Comparison of ENCODE assay signal across 8 cellular contexts in the genomic region with DNA sequence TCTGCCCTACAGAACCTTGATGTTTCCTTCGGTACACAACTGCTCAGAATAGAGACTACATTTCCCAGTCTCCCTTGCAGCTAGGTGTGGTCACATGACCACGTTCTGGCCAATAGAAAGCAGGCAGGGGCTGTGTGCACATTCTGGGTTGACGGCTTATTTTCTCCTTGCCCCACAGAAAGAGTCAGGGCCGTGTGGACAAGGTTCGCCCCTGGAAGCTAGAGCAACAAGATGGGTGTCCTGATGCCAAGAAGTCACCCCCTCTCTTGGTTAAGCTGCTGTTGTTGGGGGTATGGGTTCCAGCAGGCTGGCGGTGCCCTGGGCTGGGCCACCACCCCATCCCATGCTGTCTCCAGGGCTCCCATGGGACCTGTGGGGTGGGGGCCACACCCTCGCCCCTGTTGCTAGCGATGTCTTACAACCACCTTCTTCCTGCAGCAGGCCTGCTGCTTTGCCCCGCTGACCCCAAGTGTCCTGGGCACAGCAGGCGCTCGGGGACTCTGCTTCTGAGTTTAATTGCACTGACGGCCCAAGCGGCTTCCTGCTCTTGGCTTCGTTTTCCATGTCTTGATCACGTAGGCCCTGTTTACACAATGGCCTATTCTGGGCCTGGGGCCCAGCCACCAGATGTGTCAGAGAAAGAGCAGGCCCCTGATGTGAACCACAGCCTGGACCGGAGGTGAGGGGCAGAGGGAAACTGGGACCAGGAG. TPM values are rescaled to one million over a fixed set of nuclear protein-coding genes. Genes with fewer than 3 reads are reported as not detected.
DNase-seq lines count a peak whose midpoint lies in the region; ATAC-seq and TF ChIP-seq lines count a peak whose summit lies in the region.

No MANE protein-coding gene starts in this region.

- peak overlapping the region in 1 of 9 donors; percentile 77 for H3K27ac Mint-ChIP-seq in naive thymus-derived CD4-positive, alpha-beta T cell

- peak; percentile 40 for DNase-seq in activated naive CD4-positive, alpha-beta T cell treated with Interleukin-2 at 50 U/mL for 16 hours
- no peak for DNase-seq in activated naive CD4-positive, alpha-beta T cell (lab: John Stamatoyannopoulos, UW)
- DNase-seq in NCI-H69 (lab: John Stamatoyannopoulos, UW) (peak; percentile 87), activated T-cell treated with anti-CD3 and anti-CD28 coated beads for 48 hours (ENCODE audit: low read depth) (peak; percentile 42), fibroblast of lung (ENCODE audit: low read depth in 2 of 2) (peak; percentile 78 to 92), thyroid gland (peak; percentile 45 to 49)
- peak in 8 of 9 donors; percentile 27 to 59 (median 48) for DNase-seq in naive thymus-derived CD4-positive, alpha-beta T cell

- peaks cover 30% of the 10 kb centered on the region for H3K4me1 ChIP-seq in fibroblast of lung (ENCODE audit: control insufficient read depth, extremely low read depth, insufficient read depth, low read length)
- no peaks in the 10 kb centered on the region for H3K4me1 ChIP-seq in naive thymus-derived CD4-positive, alpha-beta T cell (ENCODE audit: control insufficient read depth in 2 of 2, insufficient read depth in 2 of 2, low read length in 2 of 2)
- H3K4me1 ChIP-seq in thyroid gland, result peaks cover 15 to 44% of the 10 kb centered on the region in 2 donors

- no peaks in the 10 kb centered on the region for H3K79me2 ChIP-seq in fibroblast of lung (ENCODE audit: control insufficient read depth, insufficient read depth, low read length)

- POLR2A ChIA-PET in naive thymus-derived CD4-positive, alpha-beta T cell (lab: Charles Lee), result interaction anchor here (1.0 kb wide), 1 partner anchor 9 kb away, joined by 5 read pairs; no protein-coding TSS in a partner anchor

- no peak for TF ChIP-seq POLR2A in thyroid gland (IDR thresholded peaks at IDR 0.05)

- peak overlapping the region in 2 of 10 donors; percentile 31 to 52 for H3K4me3 Mint-ChIP-seq in naive thymus-derived CD4-positive, alpha-beta T cell

- no peak for TF ChIP-seq CTCF in fibroblast of lung (conservative IDR thresholded peaks at IDR 0.05 in 1 of 2, IDR thresholded peaks at IDR 0.05 in 1 of 2; ENCODE audit: low read depth in 1 of 2, low read length in 2 of 2)
- no peak for TF ChIP-seq CTCF in thyroid gland (IDR thresholded peaks at IDR 0.05)

- peaks cover 0 to 2% (median 0%) of the 10 kb centered on the region in 11 donors for H3K9me3 Mint-ChIP-seq in naive thymus-derived CD4-positive, alpha-beta T cell

- no peaks in the 10 kb centered on the region for H4K20me1 ChIP-seq in fibroblast of lung (ENCODE audit: control insufficient read depth, extremely low read depth, insufficient read depth, low read length)

- H3K9me3 ChIP-seq in fibroblast of lung (ENCODE audit: control insufficient read depth, insufficient read depth, low read depth, low read length) (no peaks in the 10 kb centered on the region), thyroid gland (no peaks in the 10 kb centered on the region)
- H3K9me3 ChIP-seq in naive thymus-derived CD4-positive, alpha-beta T cell (ENCODE audit: control insufficient read depth in 2 of 3, low read length in 3 of 3), result no peaks in the 10 kb centered on the region

- no peak overlapping the region for H2AFZ ChIP-seq in fibroblast of lung (ENCODE audit: low read length)

- H3K9ac ChIP-seq in fibroblast of lung (ENCODE audit: insufficient read depth, low read length), result peak overlapping the region; percentile 59

- H3K4me3 ChIP-seq in fibroblast of lung (replicated peaks in 1 of 4; ENCODE audit: control extremely low read depth in 1 of 4, insufficient read depth in 1 of 4, low read depth in 3 of 4, low read length in 4 of 4) (peak overlapping the region in 1 of 4 experiments; percentile 15), thyroid gland (replicated peaks in 1 of 3) (no peak overlapping the region)
- H3K4me3 ChIP-seq in naive thymus-derived CD4-positive, alpha-beta T cell (ENCODE audit: low read length), result no peak overlapping the region

- H3K27me3 Mint-ChIP-seq in naive thymus-derived CD4-positive, alpha-beta T cell, result peaks cover 0 to 5% (median 0%) of the 10 kb centered on the region in 5 donors

- peak overlapping the region; percentile 53 for H3K4me2 ChIP-seq in fibroblast of lung (ENCODE audit: extremely low read depth, insufficient read depth, low read length)

- WGBS in thyroid gland, 2 donors, result 39 to 49% methylated on average over 9 to 12 of the region's 16 CpGs

- intact Hi-C loops in naive thymus-derived CD4-positive, alpha-beta T cell (cut with micrococcal nuclease), result loop anchor here (1.0 to 2.0 kb wide), 3 partner anchors 25 to 107 kb away; a partner anchor contains a TSS
- intact Hi-C loops in thyroid gland (cut with DNase I), result no loop called here

- H3K36me3 Mint-ChIP-seq in naive thymus-derived CD4-positive, alpha-beta T cell, result no peaks in the 10 kb centered on the region

- H3K27me3 ChIP-seq in fibroblast of lung (ENCODE audit: control insufficient read depth, insufficient read depth, low read length) (no peaks in the 10 kb centered on the region), thyroid gland (no peaks in the 10 kb centered on the region)
- H3K27me3 ChIP-seq in naive thymus-derived CD4-positive, alpha-beta T cell (ENCODE audit: control insufficient read depth in 2 of 2, insufficient read depth in 2 of 2, low read length in 2 of 2), result no peaks in the 10 kb centered on the region

- H3K4me1 Mint-ChIP-seq in naive thymus-derived CD4-positive, alpha-beta T cell, result peaks cover 0 to 5% (median 4%) of the 10 kb centered on the region in 7 donors

- H3K36me3 ChIP-seq in fibroblast of lung (ENCODE audit: control insufficient read depth, insufficient read depth, low read length) (peaks cover 10% of the 10 kb centered on the region), thyroid gland (no peaks in the 10 kb centered on the region)
- no peaks in the 10 kb centered on the region for H3K36me3 ChIP-seq in naive thymus-derived CD4-positive, alpha-beta T cell (ENCODE audit: control insufficient read depth in 2 of 3, insufficient read depth in 3 of 3, low read length in 3 of 3)

- peak; percentile 82 for ATAC-seq in HG03175 (IDR thresholded peaks at IDR 0.05; ENCODE audit: unreplicated experiment)
- peak; percentile 76 for ATAC-seq in naive thymus-derived CD4-positive, alpha-beta T cell

- CTCF ChIA-PET in naive thymus-derived CD4-positive, alpha-beta T cell (lab: Charles Lee), result interaction anchor here (0.8 to 5.1 kb wide), 3 partner anchors 14 to 123 kb away, joined by 3 to 21 read pairs (median 3); no protein-coding TSS in a partner anchor

- peak overlapping the region; percentile 80 for H3K27ac ChIP-seq in fibroblast of lung (ENCODE audit: insufficient read depth, low read length)
- H3K27ac ChIP-seq in naive thymus-derived CD4-positive, alpha-beta T cell (ENCODE audit: low read depth, low read length), result no peak overlapping the region
- H3K27ac ChIP-seq in thyroid gland, result peak overlapping the region; percentile 29 to 93 (median 87)

RNA-seq across cellular contexts. Expression of a gene that starts 24.9 kb away (rescaled TPM):
- total RNA-seq in fibroblast of lung (8.2 and 15.5 TPM in 2 replicates), thyroid gland (10 to 100 TPM; 18.9 to 29.1 (median 24.4) TPM)
- polyA plus RNA-seq in fibroblast of lung, result 7.9 and 11.8 TPM in 2 replicates
- 10.2 and 12.5 TPM in 2 replicates for polyA plus RNA-seq in fibroblast of lung (2012)
- polyA minus RNA-seq in fibroblast of lung (ENCODE audit: low replicate concordance), result 16.0 and 39.9 TPM in 2 replicates
- 100 to 1,000 TPM in 4 of 5 experiments, 10 to 100 TPM in 1; 26.7 to 182 (median 124) TPM for total RNA-seq in naive thymus-derived CD4-positive, alpha-beta T cell
- 10 to 100 TPM; 67.4 to 86.8 TPM for polyA plus RNA-seq in naive thymus-derived CD4-positive, alpha-beta T cell

Comparison
In these comparisons a context has a peak if more than half of its experiments do, and no peak if none do; other contexts are left out.
1. DNase-seq: peak in activated naive CD4-positive, alpha-beta T cell treated with Interleukin-2 at 50 U/mL for 16 hours (single experiment), NCI-H69 (single experiment), activated T-cell treated with anti-CD3 and anti-CD28 coated beads for 48 hours (single experiment), fibroblast of lung (2 of 2), naive thymus-derived CD4-positive, alpha-beta T cell (8 of 9) and thyroid gland (2 of 2); none in activated naive CD4-positive, alpha-beta T cell (0 of 4).